ENCODE assay signal across 27 cellular contexts in the genomic region with DNA sequence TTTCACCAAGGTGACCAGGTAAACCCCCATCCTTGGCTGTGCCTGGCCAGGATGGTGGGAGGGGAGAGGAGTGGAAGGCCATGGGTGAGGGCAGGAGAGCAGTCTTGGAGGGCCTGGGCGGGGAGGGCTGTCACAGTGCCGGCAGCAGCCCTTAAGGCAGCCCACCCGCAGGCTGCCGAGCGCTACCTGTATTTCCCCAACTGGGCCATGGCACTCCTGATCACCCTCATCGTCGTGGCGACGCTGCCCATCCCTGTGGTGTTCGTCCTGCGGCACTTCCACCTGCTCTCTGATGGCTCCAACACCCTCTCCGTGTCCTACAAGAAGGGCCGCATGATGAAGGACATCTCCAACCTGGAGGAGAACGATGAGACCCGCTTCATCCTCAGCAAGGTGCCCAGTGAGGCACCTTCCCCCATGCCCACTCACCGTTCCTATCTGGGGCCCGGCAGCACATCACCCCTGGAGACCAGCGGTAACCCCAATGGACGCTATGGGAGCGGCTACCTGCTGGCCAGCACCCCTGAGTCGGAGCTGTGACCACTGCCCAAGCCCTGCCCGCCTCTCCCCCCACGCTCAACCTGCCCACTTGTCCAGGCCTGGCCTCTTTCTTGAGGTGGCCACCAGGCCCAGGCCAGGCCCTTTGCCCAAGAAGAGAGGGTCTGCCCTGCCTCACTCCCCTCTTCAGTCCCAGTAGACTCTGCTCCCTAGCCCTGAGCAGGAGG. TPM values are rescaled to one million over a fixed set of nuclear protein-coding genes. Genes with fewer than 3 reads are reported as not detected.
"Had no signal": no experiment of that assay in that cellular context is flagged by ENCODE, and none has a peak within 500 bp of the region (broad histone marks: within the 10 kb centered on the region; RNA-seq: fewer than 3 reads in every experiment).

No MANE protein-coding gene starts in this region.

- H3K9me3 Mint-ChIP-seq: naive thymus-derived CD4-positive, alpha-beta T cell; natural killer cell; nephron; stimulated activated naive B cell treated with anti-CD40 and anti-IgM and Interleukin-4, amounts not matched to agents 10 μg/mL and 1 μg/mL and 100 μg/mL, for 72 hours; stimulated activated naive CD8-positive, alpha-beta T cell treated with anti-CD3 and anti-CD28 coated beads, Interleukin-15, Interleukin-2, amounts not matched to agents 100 ng/mL and 50 ng/mL, for 24 hours had no signal

- H3K27ac ChIP-seq: ovary, parathyroid adenoma, psoas muscle, right lobe of liver, sigmoid colon, stomach, thoracic aorta, thyroid gland, tibial nerve, upper lobe of left lung, uterus had no signal

- DNase-seq: naive thymus-derived CD4-positive, alpha-beta T cell; natural killer cell; occipital lobe; ovary; psoas muscle; right cardiac atrium; right lobe of liver; sigmoid colon; small intestine; stimulated activated CD4-positive, alpha-beta T cell treated with anti-CD3 and anti-CD28 coated beads, Interleukin-15, amount 100 ng/mL, for 24 hours; stimulated activated CD4-positive, alpha-beta T cell treated with anti-CD3 and anti-CD28 coated beads, Interleukin-2, amount 100 ng/mL, for 24 hours; stimulated activated CD4-positive, alpha-beta T cell treated with anti-CD3 and anti-CD28 coated beads, Interleukin-2, amount 100 ng/mL, for 48 hours; stimulated activated CD4-positive, alpha-beta T cell treated with anti-CD3 and anti-CD28 coated beads, Interleukin-4, amount 100 ng/mL, for 24 hours; stimulated activated naive B cell treated with anti-CD40 and anti-IgM and Interleukin-4, amounts not matched to agents 10 μg/mL and 1 μg/mL and 100 μg/mL, for 72 hours; stimulated activated naive CD4-positive, alpha-beta T cell treated with Interleukin-2 at 50 U/mL for 16 hours; stomach; thyroid gland; trophoblast cell; uterus had no signal

- H3K27me3 Mint-ChIP-seq: naive thymus-derived CD4-positive, alpha-beta T cell; stimulated activated naive CD8-positive, alpha-beta T cell treated with anti-CD3 and anti-CD28 coated beads, Interleukin-15, Interleukin-2, amounts not matched to agents 100 ng/mL and 50 ng/mL, for 24 hours had no signal

- H3K4me3 Mint-ChIP-seq: naive thymus-derived CD4-positive, alpha-beta T cell; natural killer cell; nephron; stimulated activated naive B cell treated with anti-CD40 and anti-IgM and Interleukin-4, amounts not matched to agents 10 μg/mL and 1 μg/mL and 100 μg/mL, for 72 hours; stimulated activated naive CD8-positive, alpha-beta T cell treated with anti-CD3 and anti-CD28 coated beads, Interleukin-15, Interleukin-2, amounts not matched to agents 100 ng/mL and 50 ng/mL, for 24 hours had no signal

- H3K4me1 Mint-ChIP-seq: nephron had no signal

- H3K9me3 ChIP-seq: ovary, psoas muscle, right lobe of liver, sigmoid colon, stomach, thoracic aorta, thyroid gland, tibial nerve, upper lobe of left lung, uterus had no signal

- H3K27ac Mint-ChIP-seq: naive thymus-derived CD4-positive, alpha-beta T cell; natural killer cell; nephron; progenitor cell of endocrine pancreas; stimulated activated naive B cell treated with anti-CD40 and anti-IgM and Interleukin-4, amounts not matched to agents 10 μg/mL and 1 μg/mL and 100 μg/mL, for 72 hours; stimulated activated naive CD8-positive, alpha-beta T cell treated with anti-CD3 and anti-CD28 coated beads, Interleukin-15, Interleukin-2, amounts not matched to agents 100 ng/mL and 50 ng/mL, for 24 hours had no signal

- H3K4me3 ChIP-seq: ovary, psoas muscle, right lobe of liver, sigmoid colon, stomach, thoracic aorta, thyroid gland, tibial nerve, upper lobe of left lung, uterus had no signal

- FAIRE-seq: small intestine had no signal

- H3K4me1 ChIP-seq: parathyroid adenoma, psoas muscle, right lobe of liver, sigmoid colon, thyroid gland, uterus had no signal

- H3K36me3 Mint-ChIP-seq: naive thymus-derived CD4-positive, alpha-beta T cell; natural killer cell; stimulated activated naive B cell treated with anti-CD40 and anti-IgM and Interleukin-4, amounts not matched to agents 10 μg/mL and 1 μg/mL and 100 μg/mL, for 72 hours had no signal

- H3K36me3 ChIP-seq: ovary, right lobe of liver, sigmoid colon, stomach, thoracic aorta, thyroid gland, tibial nerve, upper lobe of left lung, uterus had no signal

- ATAC-seq: naive thymus-derived CD4-positive, alpha-beta T cell had no signal

- H2AFZ ChIP-seq: parathyroid adenoma had no signal

- H3K27me3 ChIP-seq: ovary, right lobe of liver, sigmoid colon, stomach, thyroid gland, tibial nerve, upper lobe of left lung, uterus had no signal

- H3K79me2 ChIP-seq: parathyroid adenoma had no signal

- H3K9ac ChIP-seq: parathyroid adenoma had no signal

RNA-seq across cellular contexts. Expression of gene SLC6A17, which starts 47.8 kb away (rescaled TPM):
- total RNA-seq: naive thymus-derived CD4-positive, alpha-beta T cell; natural killer cell; progenitor cell of endocrine pancreas; right lobe of liver; ureter had no signal
- polyA plus RNA-seq: naive thymus-derived CD4-positive, alpha-beta T cell had no signal
